ENCODE assay signal across 11 cellular contexts in genomic region chr18:69689081-69689759, GRCh38.
"Had no signal": no experiment of that assay in that cellular context is flagged by ENCODE, and none has a peak within 500 bp of the region (broad histone marks: within the 10 kb centered on the region; RNA-seq: fewer than 3 reads in every experiment).

No MANE protein-coding gene starts in this region.

- H3K9me3 ChIP-seq: breast epithelium had no signal

- H3K4me1 Mint-ChIP-seq: neural crest cell; stimulated activated naive CD8-positive, alpha-beta T cell treated with anti-CD3 and anti-CD28 coated beads, Interleukin-15, amount 100 ng/mL, for 72 hours had no signal

- H3K27ac Mint-ChIP-seq: stimulated activated naive CD8-positive, alpha-beta T cell treated with anti-CD3 and anti-CD28 coated beads, Interleukin-15, amount 100 ng/mL, for 72 hours; T-helper 17 cell had no signal

- H3K4me3 ChIP-seq: breast epithelium had no signal

- ATAC-seq: activated CD4-positive, CD25-positive, alpha-beta regulatory T cell treated with anti-CD3 and anti-CD28 coated beads, Interleukin-2, amount 50 U/mL, for 24 hours; foreskin keratinocyte; stimulated activated naive CD8-positive, alpha-beta T cell treated with anti-CD3 and anti-CD28 coated beads, Interleukin-15, amount 100 ng/mL, for 72 hours; T-helper 17 cell had no signal

- H3K27me3 Mint-ChIP-seq: stimulated activated naive CD8-positive, alpha-beta T cell treated with anti-CD3 and anti-CD28 coated beads, Interleukin-15, amount 100 ng/mL, for 72 hours; T-helper 17 cell had no signal

- H3K27ac ChIP-seq: breast epithelium, foreskin keratinocyte had no signal

- H3K4me3 Mint-ChIP-seq: neural crest cell; stimulated activated naive CD8-positive, alpha-beta T cell treated with anti-CD3 and anti-CD28 coated beads, Interleukin-15, amount 100 ng/mL, for 72 hours; T-helper 17 cell had no signal

- H3K36me3 ChIP-seq: breast epithelium had no signal

- H3K9me3 Mint-ChIP-seq: stimulated activated naive CD8-positive, alpha-beta T cell treated with anti-CD3 and anti-CD28 coated beads, Interleukin-15, amount 100 ng/mL, for 72 hours had no signal

- H3K4me1 ChIP-seq: breast epithelium, foreskin keratinocyte had no signal

- H3K27me3 ChIP-seq: breast epithelium, foreskin keratinocyte had no signal

- DNase-seq: activated CD4-positive, alpha-beta T cell treated with anti-CD3 and anti-CD28 coated beads, Interleukin-2, amount 50 U/mL, for 4 hours; activated naive CD4-positive, alpha-beta T cell treated with anti-CD3 and anti-CD28 coated beads, Interleukin-2, amount 50 U/mL, for 16 hours; activated T-cell treated with anti-CD3 and anti-CD28 coated beads, Interleukin-2, amount 50 U/mL, for 1 hour; amygdala; foreskin keratinocyte; stimulated activated CD4-positive, alpha-beta T cell treated with anti-CD3 and anti-CD28 coated beads, Interleukin-4, amount 100 ng/mL, for 4 hours; stimulated activated naive CD8-positive, alpha-beta T cell treated with anti-CD3 and anti-CD28 coated beads, Interleukin-15, amount 100 ng/mL, for 72 hours; T-helper 17 cell had no signal
